In the genomic region with DNA sequence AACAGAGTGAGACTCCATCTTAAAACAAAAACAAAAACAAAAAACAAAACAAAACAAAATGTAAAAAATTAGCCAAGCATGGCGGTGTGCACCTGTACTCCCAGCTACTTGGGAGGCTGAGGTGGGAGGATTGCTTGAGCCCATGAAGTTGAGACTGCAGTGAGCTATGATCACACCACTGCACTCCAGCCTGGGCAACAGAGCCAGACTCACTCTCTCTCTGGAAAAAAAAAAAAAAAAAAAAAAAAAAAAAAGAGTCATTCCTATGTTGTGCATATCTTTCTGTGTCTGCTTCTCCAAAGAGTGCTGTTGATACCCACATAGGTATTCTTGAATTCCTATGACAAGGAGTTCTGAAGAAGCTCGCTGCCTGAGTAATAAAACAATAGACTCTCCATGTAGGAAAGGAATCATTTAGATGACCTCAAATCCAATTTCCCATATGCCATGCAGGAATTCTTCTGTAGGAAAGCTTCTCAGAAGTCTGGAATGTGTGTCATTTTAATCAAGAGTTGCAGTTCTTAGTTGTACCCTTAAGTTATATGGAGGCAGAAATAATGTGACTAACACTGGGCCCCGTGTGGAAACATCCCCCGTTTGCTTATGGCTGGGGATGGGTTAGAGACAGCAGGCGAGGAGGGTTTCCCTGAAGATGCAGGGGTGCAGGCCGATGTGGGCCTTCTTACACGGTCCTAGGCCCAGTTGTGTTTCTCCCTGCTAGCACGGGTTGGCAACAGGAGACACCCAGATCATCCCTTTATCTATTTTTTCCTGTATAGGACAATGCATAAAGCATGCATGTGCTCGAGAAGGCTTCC, we compare ENCODE assay signal across 10 cellular contexts.
DNase-seq lines count a peak whose midpoint lies in the region; ATAC-seq and TF ChIP-seq lines count a peak whose summit lies in the region.
"Had no signal": no experiment of that assay in that cellular context is flagged by ENCODE, and none has a peak within 500 bp of the region (broad histone marks: within the 10 kb centered on the region; RNA-seq: fewer than 3 reads in every experiment).

No MANE protein-coding gene starts in this region.

- H3K27me3 ChIP-seq in BE2C: no peaks in the 10 kb centered on the region
- H3K27me3 ChIP-seq: ascending aorta had no signal

- POLR2A ChIA-PET in HEK293T (lab: Yijun Ruan, JAX) (interaction anchor here (1.1 kb wide), 2 partner anchors 134 to 136 kb away, joined by 3 read pairs; no protein-coding TSS in a partner anchor), GM10248 (lab: Yijun Ruan, JAX) (no interaction called here)
- POLR2A ChIA-PET in activated CD8-positive, alpha-beta T cell treated with anti-CD3 and anti-CD28 coated beads for 36 hours (lab: Charles Lee): interaction anchor here (0.6 to 1.3 kb wide), 2 partner anchors 17 to 67 kb away, joined by 3 read pairs; no protein-coding TSS in a partner anchor

- intact Hi-C loops in activated CD8-positive, alpha-beta T cell treated with anti-CD3 and anti-CD28 coated beads for 36 hours (cut with micrococcal nuclease): loop anchor here (10.0 kb wide), 1 partner anchor 104 kb away; no protein-coding TSS in a partner anchor

- H3K4me1 ChIP-seq in BE2C: no peaks in the 10 kb centered on the region
- H3K4me1 ChIP-seq: ascending aorta had no signal

- no peak overlapping the region for H3K4me3 ChIP-seq in BE2C (ENCODE audit: low read depth, low read length)
- H3K4me3 ChIP-seq: ascending aorta had no signal

- no peaks in the 10 kb centered on the region for H3K9me3 Mint-ChIP-seq in activated CD8-positive, alpha-beta memory T cell treated with anti-CD3 and anti-CD28 coated beads, Interleukin-2, amount 10 ng/mL, durations not matched to agents 7 days and 5 days (ENCODE audit: low read depth)
- H3K9me3 Mint-ChIP-seq in activated CD8-positive, alpha-beta T cell treated with anti-CD3 and anti-CD28 coated beads for 36 hours: no peaks in the 10 kb centered on the region

- CTCF ChIA-PET in activated CD8-positive, alpha-beta memory T cell treated with anti-CD3 and anti-CD28 coated beads, Interleukin-2, amount 10 ng/mL, durations not matched to agents 7 days and 5 days (lab: Charles Lee): interaction anchor here (0.9 to 1.3 kb wide), 4 partner anchors 38 to 79 kb away, joined by 3 to 4 read pairs (median 4); no protein-coding TSS in a partner anchor
- CTCF ChIA-PET in HEK293T (lab: Yijun Ruan, JAX) (interaction anchor here (0.6 kb wide), 1 partner anchor 44 kb away, joined by 3 read pairs; no protein-coding TSS in a partner anchor), GM10248 (lab: Yijun Ruan, JAX) (interaction anchor here (1.3 to 1.8 kb wide), 3 partner anchors 19 to 102 kb away, joined by 3 to 7 read pairs (median 5); no protein-coding TSS in a partner anchor)
- CTCF ChIA-PET in activated CD8-positive, alpha-beta T cell treated with anti-CD3 and anti-CD28 coated beads for 36 hours (lab: Charles Lee): interaction anchor here (0.6 to 0.8 kb wide), 2 partner anchors 18 to 71 kb away, joined by 3 read pairs; no protein-coding TSS in a partner anchor

- no peak for TF ChIP-seq CTCF in activated CD8-positive, alpha-beta T cell treated with anti-CD3 and anti-CD28 coated beads for 36 hours (IDR thresholded peaks at IDR 0.05)
- TF ChIP-seq CTCF in GM10248 (IDR thresholded peaks at IDR 0.05; ENCODE audit: control extremely low read depth, extremely low read depth, low read depth, missing control alignments) (no peak), BE2C (IDR thresholded peaks at IDR 0.05; ENCODE audit: low read depth, low read length) (no peak)

- peaks cover 6% of the 10 kb centered on the region for H3K36me3 Mint-ChIP-seq in activated CD8-positive, alpha-beta memory T cell treated with anti-CD3 and anti-CD28 coated beads, Interleukin-2, amount 10 ng/mL, durations not matched to agents 7 days and 5 days
- H3K36me3 Mint-ChIP-seq in activated CD8-positive, alpha-beta T cell treated with anti-CD3 and anti-CD28 coated beads for 36 hours (ENCODE audit: low read depth): peaks cover 2% of the 10 kb centered on the region

- no peak for DNase-seq in activated CD8-positive, alpha-beta memory T cell treated with anti-CD3 and anti-CD28 coated beads, Interleukin-2, amount 10 ng/mL, durations not matched to agents 7 days and 5 days
- no peak for DNase-seq in activated CD8-positive, alpha-beta memory T cell treated with anti-CD3 and anti-CD28 coated beads for 24 hours
- DNase-seq in HEK293T (ENCODE audit: extremely low spot score) (no peak), pulmonary artery endothelial cell (ENCODE audit: low read depth, low spot score) (peak; percentile 49), GM10248 (ENCODE audit: extremely low spot score) (no peak), BE2C (no peak), SIG-M5 treated with dmso at 0.1 percent for 504 hours (lab: John Stamatoyannopoulos, UW; ENCODE audit: unreplicated experiment) (no peak)
- no peak for DNase-seq in activated CD8-positive, alpha-beta T cell treated with anti-CD3 and anti-CD28 coated beads for 36 hours
- DNase-seq: NCI-H2081 treated with DMSO at 0.1 percent for 48 hours had no signal

- H3K27me3 Mint-ChIP-seq in activated CD8-positive, alpha-beta memory T cell treated with anti-CD3 and anti-CD28 coated beads, Interleukin-2, amount 10 ng/mL, durations not matched to agents 7 days and 5 days: no peaks in the 10 kb centered on the region
- peaks cover 2% of the 10 kb centered on the region for H3K27me3 Mint-ChIP-seq in activated CD8-positive, alpha-beta T cell treated with anti-CD3 and anti-CD28 coated beads for 36 hours

- no peak overlapping the region for H3K4me3 Mint-ChIP-seq in activated CD8-positive, alpha-beta memory T cell treated with anti-CD3 and anti-CD28 coated beads, Interleukin-2, amount 10 ng/mL, durations not matched to agents 7 days and 5 days
- H3K4me3 Mint-ChIP-seq in activated CD8-positive, alpha-beta T cell treated with anti-CD3 and anti-CD28 coated beads for 36 hours: no peak overlapping the region

- no peaks in the 10 kb centered on the region for H3K36me3 ChIP-seq in BE2C
- H3K36me3 ChIP-seq: ascending aorta had no signal

- peaks cover 60% of the 10 kb centered on the region for H3K4me1 Mint-ChIP-seq in activated CD8-positive, alpha-beta memory T cell treated with anti-CD3 and anti-CD28 coated beads, Interleukin-2, amount 10 ng/mL, durations not matched to agents 7 days and 5 days
- H3K4me1 Mint-ChIP-seq in activated CD8-positive, alpha-beta T cell treated with anti-CD3 and anti-CD28 coated beads for 36 hours (ENCODE audit: low read depth): peaks cover 62% of the 10 kb centered on the region

- H3K9me3 ChIP-seq in BE2C: no peaks in the 10 kb centered on the region
- H3K9me3 ChIP-seq: ascending aorta had no signal

- peak overlapping the region; percentile 71 for H3K27ac Mint-ChIP-seq in activated CD8-positive, alpha-beta memory T cell treated with anti-CD3 and anti-CD28 coated beads, Interleukin-2, amount 10 ng/mL, durations not matched to agents 7 days and 5 days
- H3K27ac Mint-ChIP-seq in activated CD8-positive, alpha-beta T cell treated with anti-CD3 and anti-CD28 coated beads for 36 hours: peak overlapping the region; percentile 92

- peak; percentile 13 for ATAC-seq in activated CD8-positive, alpha-beta memory T cell treated with anti-CD3 and anti-CD28 coated beads, Interleukin-2, amount 10 ng/mL, durations not matched to agents 7 days and 5 days
- ATAC-seq in activated CD8-positive, alpha-beta T cell treated with anti-CD3 and anti-CD28 coated beads for 36 hours: peak; percentile 25

TF ChIP-seq in HEK293T, 16 proteins besides CTCF, POLR2A, EP300 and RAD21:
- TF ChIP-seq ZNF384 (IDR thresholded peaks at IDR 0.05) (peak; percentile 65), CTBP1 (IDR thresholded peaks at IDR 0.05; ENCODE audit: borderline replicate concordance) (no peak), HDGF (IDR thresholded peaks at IDR 0.05; ENCODE audit: borderline replicate concordance) (no peak), SP1 (IDR thresholded peaks at IDR 0.05) (no peak), LEF1 (IDR thresholded peaks at IDR 0.05; ENCODE audit: borderline replicate concordance) (no peak), FOXK2 (IDR thresholded peaks at IDR 0.05) (no peak)
